8 cellular contexts compared by ENCODE assay signal in the genomic region with DNA sequence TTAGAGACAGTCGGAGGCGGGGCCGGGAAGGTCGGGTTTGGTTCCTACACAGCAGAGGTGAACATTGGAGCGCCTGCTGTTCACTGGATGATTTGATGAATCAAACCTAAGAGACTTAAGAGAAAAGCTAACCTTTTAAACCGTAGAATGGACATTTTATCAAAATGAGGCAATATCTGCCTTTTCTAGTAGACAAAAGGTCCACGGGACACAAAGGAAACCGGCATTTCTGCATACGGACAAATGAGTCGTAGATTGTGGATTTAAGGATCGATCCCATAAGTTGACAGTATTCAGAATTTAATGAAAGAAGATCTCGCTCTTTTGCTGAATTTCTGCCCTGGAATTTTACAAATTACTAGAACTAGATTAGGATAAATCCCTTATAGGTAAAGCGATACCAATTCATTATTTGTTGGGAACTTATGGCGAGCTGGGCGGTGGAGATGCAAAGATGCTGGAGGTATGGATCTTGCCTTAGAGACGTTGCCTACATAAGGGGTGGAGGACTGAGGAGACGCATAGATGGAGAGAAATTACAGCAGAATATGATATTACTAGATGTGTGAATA. TPM values are rescaled to one million over a fixed set of nuclear protein-coding genes. Genes with fewer than 3 reads are reported as not detected.
DNase-seq lines count a peak whose midpoint lies in the region; ATAC-seq and TF ChIP-seq lines count a peak whose summit lies in the region.

No MANE protein-coding gene starts in this region.

- H3K27ac ChIP-seq in Peyer's patch (peak overlapping the region; percentile 87 to 98 (median 93)), esophagus squamous epithelium (peak overlapping the region; percentile 90 to 99 (median 96)), psoas muscle (peak overlapping the region; percentile 88)

- ATAC-seq in GM18508 (IDR thresholded peaks at IDR 0.05; ENCODE audit: insufficient read depth, unreplicated experiment): peak; percentile 2
- ATAC-seq in psoas muscle: no peak
- ATAC-seq in HG02678 (IDR thresholded peaks at IDR 0.05; ENCODE audit: unreplicated experiment): no peak
- ATAC-seq in GM19395 (IDR thresholded peaks at IDR 0.05; ENCODE audit: unreplicated experiment): no peak

- peak overlapping the region; percentile 77 to 90 (median 86) for H3K4me3 ChIP-seq in Peyer's patch
- peak overlapping the region; percentile 63 to 90 (median 76) for H3K4me3 ChIP-seq in esophagus squamous epithelium
- peak overlapping the region; percentile 89 for H3K4me3 ChIP-seq in psoas muscle

- WGBS in esophagus squamous epithelium, 2 donors: 1 to 2% methylated on average over 13 of the region's 17 CpGs
- WGBS in psoas muscle, 3 donors: 0 to 1% (median 0%) methylated on average over 17 of the region's 17 CpGs

- DNase-seq in Peyer's patch (no peak), esophagus squamous epithelium (lab: John Stamatoyannopoulos, UW) (no peak), psoas muscle (no peak), cortex of kidney (lab: John Stamatoyannopoulos, UW) (no peak)
- DNase-seq in activated CD4-positive, alpha-beta T cell treated with anti-CD3 and anti-CD28 coated beads, Interleukin-2, amount 50 U/mL, for 4 hours: no peak

- H3K27me3 ChIP-seq in Peyer's patch (no peaks in the 10 kb centered on the region), esophagus squamous epithelium (no peaks in the 10 kb centered on the region), psoas muscle (ENCODE audit: insufficient read depth in 3 of 3, low read length in 2 of 3) (no peaks in the 10 kb centered on the region)

- H3K36me3 ChIP-seq in Peyer's patch (peaks cover 0 to 15% (median 0%) of the 10 kb centered on the region in 3 donors), esophagus squamous epithelium (peaks cover 0 to 32% (median 9%) of the 10 kb centered on the region in 3 donors), psoas muscle (ENCODE audit: insufficient read depth in 1 of 2, low read depth in 1 of 2) (peaks cover 4 to 29% of the 10 kb centered on the region in 2 donors)

- intact Hi-C loops in esophagus squamous epithelium (cut with DNase I): loop anchor here (10.0 kb wide), 1 partner anchor 180 kb away; no protein-coding TSS in a partner anchor
- intact Hi-C loops in psoas muscle (cut with DNase I): loop anchor here (2.0 kb wide), 2 partner anchors 28 to 184 kb away; a partner anchor contains a TSS

- H3K4me1 ChIP-seq in Peyer's patch (peaks cover 3 to 15% (median 8%) of the 10 kb centered on the region in 4 donors), esophagus squamous epithelium (peaks cover 6 to 61% (median 16%) of the 10 kb centered on the region in 3 donors), psoas muscle (peaks cover 27% of the 10 kb centered on the region)

- no peak for TF ChIP-seq POLR2A in Peyer's patch (IDR thresholded peaks at IDR 0.05)
- TF ChIP-seq POLR2A in esophagus squamous epithelium (IDR thresholded peaks at IDR 0.05): no peak

- TF ChIP-seq CTCF in Peyer's patch (IDR thresholded peaks at IDR 0.05) (no peak), esophagus squamous epithelium (IDR thresholded peaks at IDR 0.05) (no peak), psoas muscle (IDR thresholded peaks at IDR 0.05) (no peak)

- H3K9me3 ChIP-seq in Peyer's patch: no peaks in the 10 kb centered on the region
- H3K9me3 ChIP-seq in esophagus squamous epithelium: no peaks in the 10 kb centered on the region
- H3K9me3 ChIP-seq in psoas muscle: no peaks in the 10 kb centered on the region

RNA-seq across cellular contexts. Expression of a gene that starts 0.4 kb away (rescaled TPM):
- total RNA-seq in Peyer's patch: 1 to 10 TPM; 3.3 to 6.8 (median 5.5) TPM
- 10 to 100 TPM; 11.4 to 23.6 (median 19.4) TPM for total RNA-seq in esophagus squamous epithelium
- total RNA-seq in psoas muscle: 10 to 100 TPM in 3 of 4 donors, 1 to 10 TPM in 1; 9.5 to 22.6 (median 18.3) TPM
- polyA plus RNA-seq in psoas muscle: 10 to 100 TPM; 22.0 to 44.1 (median 25.2) TPM

RNA-seq across cellular contexts. Expression of a gene that starts 0.8 kb away (rescaled TPM):
- total RNA-seq in Peyer's patch (not detected), esophagus squamous epithelium (not detected), psoas muscle (1 to 10 TPM in 2 of 4 donors, under 1 TPM in 2; 0.61 to 1.5 (median 1.0) TPM)
- under 1 TPM; 0.33 to 0.47 (median 0.38) TPM for polyA plus RNA-seq in psoas muscle

RNA-seq across cellular contexts. Expression of a gene that starts 27.7 kb away (rescaled TPM):
- total RNA-seq in Peyer's patch (10 to 100 TPM; 30.5 to 62.5 (median 60.4) TPM), esophagus squamous epithelium (100 to 1,000 TPM in 1 of 4 donors, 10 to 100 TPM in 3; 42.8 to 125 (median 69.2) TPM), psoas muscle (10 to 100 TPM; 74.3 to 90.7 (median 86.7) TPM)
- polyA plus RNA-seq in psoas muscle: 100 to 1,000 TPM in 2 of 3 donors, 10 to 100 TPM in 1; 64.4 to 161 (median 104) TPM

RNA-seq across cellular contexts. Expression of a gene that starts 52.4 kb away (rescaled TPM):
- total RNA-seq in Peyer's patch (10 to 100 TPM; 37.1 to 86.7 (median 44.0) TPM), esophagus squamous epithelium (10 to 100 TPM; 12.7 to 64.5 (median 47.1) TPM), psoas muscle (10 to 100 TPM; 78.2 to 89.1 (median 81.8) TPM)
- 100 to 1,000 TPM in 1 of 3 donors, 10 to 100 TPM in 2; 66.1 to 118 (median 85.5) TPM for polyA plus RNA-seq in psoas muscle
